In the genomic region with DNA sequence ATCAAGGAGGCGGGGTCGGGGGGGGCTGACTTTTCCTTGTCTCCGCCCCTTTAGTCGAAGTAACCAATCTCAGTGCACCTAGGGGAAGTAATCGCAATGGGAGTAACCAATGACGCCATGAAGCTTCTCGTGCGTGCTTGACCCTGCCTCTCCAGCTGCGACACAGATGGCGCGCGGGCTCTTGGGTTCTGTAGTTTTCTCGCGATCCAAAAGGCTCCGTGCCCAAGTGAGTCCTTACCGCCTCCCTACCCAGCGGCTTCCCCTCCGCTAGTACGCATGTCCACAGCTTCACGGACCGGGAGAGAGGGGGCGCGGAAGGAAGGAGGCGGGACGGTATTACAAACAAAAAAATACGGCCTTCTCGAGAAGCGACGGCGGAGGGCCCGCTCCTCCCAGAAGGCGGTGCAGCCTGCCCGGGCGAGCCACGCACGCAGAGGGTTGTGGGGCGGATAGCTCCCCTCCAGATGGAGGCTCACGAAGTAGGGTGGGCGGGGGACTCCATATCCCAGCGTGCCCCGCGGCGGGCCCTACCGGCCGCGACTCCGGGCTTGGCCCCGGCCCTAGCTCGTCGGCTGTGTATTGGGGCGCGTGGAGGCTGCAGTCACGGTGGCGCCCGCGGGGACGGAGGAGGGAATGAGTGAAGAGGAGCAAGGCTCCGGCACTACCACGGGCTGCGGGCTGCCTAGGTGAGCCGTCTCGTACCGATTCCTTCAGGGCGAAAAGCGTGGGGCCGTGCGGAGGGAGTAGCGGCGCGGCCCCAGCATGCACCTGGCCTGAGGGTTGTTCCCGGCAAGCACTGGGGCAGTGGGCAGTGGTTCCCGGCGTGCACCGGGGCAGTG, we compare ENCODE assay signal across 8 cellular contexts. TPM values are rescaled to one million over a fixed set of nuclear protein-coding genes. Genes with fewer than 3 reads are reported as not detected.
A peak's percentile ranks its signal among the peaks of the same experiment; 100 is the strongest.
DNase-seq lines count a peak whose midpoint lies in the region; FAIRE-seq and TF ChIP-seq lines count a peak whose summit lies in the region.

TSS of gene TARBP2 (plus strand) at position 508 of the 839 bp plus-strand sequence. CDS start at position 634, 126 bp downstream.

- CTCF ChIA-PET in activated naive CD4-positive, alpha-beta T cell treated with anti-CD3 and anti-CD28 coated beads for 36 hours (lab: Charles Lee), result interaction anchor here (0.7 to 2.8 kb wide), 10 partner anchors 9 to 180 kb away, joined by 3 to 25 read pairs (median 4); partner anchors contain the start of genes AAAS and ATP5MC2

- H4K8ac ChIP-seq in neuronal stem cell (ENCODE audit: low read depth, low read length), result peak within 1 kb of the TSS; percentile 100

- H3K4me2 ChIP-seq in neuronal stem cell (ENCODE audit: insufficient read depth, low read length, poor library complexity, severe bottlenecking), result peak within 1 kb of the TSS; percentile 89

- H3K4me3 ChIP-seq in HFF-Myc (replicated peaks; ENCODE audit: low read depth, low read length), result peak within 1 kb of the TSS; percentile 64
- peak within 1 kb of the TSS; percentile 83 to 97 for H3K4me3 ChIP-seq in neuronal stem cell (ENCODE audit: low read length in 2 of 2)

- no peak within 1 kb of the TSS for H2BK12ac ChIP-seq in neuronal stem cell (ENCODE audit: low read length)

- peak within 1 kb of the TSS; percentile 96 for H3K4ac ChIP-seq in neuronal stem cell (ENCODE audit: low read length)

- no peaks in the 10 kb centered on the region for H3K27me3 ChIP-seq in neuronal stem cell (ENCODE audit: control insufficient read depth in 3 of 3, insufficient read depth in 3 of 3, low read depth in 1 of 3, low read length in 3 of 3)

- peak within 1 kb of the TSS; percentile 97 for H3K23ac ChIP-seq in neuronal stem cell (ENCODE audit: low read depth, low read length, poor library complexity)

- H3K9ac ChIP-seq in neuronal stem cell (ENCODE audit: low read depth, low read length, poor library complexity), result peak within 1 kb of the TSS; percentile 99

- no peaks in the 10 kb centered on the region for H3K9me3 ChIP-seq in neuronal stem cell (replicated peaks in 1 of 2; ENCODE audit: control insufficient read depth in 2 of 2, insufficient read depth in 1 of 2, low read depth in 1 of 2, low read length in 2 of 2)

- no CpG with 5 or more reads among the region's 74 CpGs for WGBS in neuronal stem cell (ENCODE audit: extremely low coverage in 2 of 2, insufficient read length in 2 of 2, insufficient replicate concordance in 1 of 2), 2 donors

- H3K9me3 Mint-ChIP-seq in activated naive CD4-positive, alpha-beta T cell treated with anti-CD3 and anti-CD28 coated beads for 36 hours, result no peaks in the 10 kb centered on the region

- H2AK5ac ChIP-seq in neuronal stem cell (ENCODE audit: low read depth, low read length), result peak within 1 kb of the TSS; percentile 99

- H3K27me3 Mint-ChIP-seq in activated naive CD4-positive, alpha-beta T cell treated with anti-CD3 and anti-CD28 coated beads for 36 hours (ENCODE audit: low read depth), result no peaks in the 10 kb centered on the region

- FAIRE-seq in frontal cortex (lab: Jason Lieb, UNC), result peak; percentile 96

- peak within 1 kb of the TSS; percentile 100 for H3K18ac ChIP-seq in neuronal stem cell (ENCODE audit: low read length)

- H3K36me3 ChIP-seq in neuronal stem cell (replicated peaks in 1 of 2; ENCODE audit: control insufficient read depth in 2 of 2, insufficient read depth in 2 of 2, low read length in 2 of 2), result peaks cover 7 to 39% of the 10 kb centered on the region in 2 donors

- H3K27ac ChIP-seq in neuronal stem cell (replicated peaks; ENCODE audit: low read length), result peak within 1 kb of the TSS; percentile 94

- TF ChIP-seq CTCF in HFF-Myc (IDR thresholded peaks at IDR 0.05; ENCODE audit: low read depth, low read length, missing control alignments) (no peak), subcutaneous adipose tissue (IDR thresholded peaks at IDR 0.05; ENCODE audit: low read depth) (no peak)

- H2BK15ac ChIP-seq in neuronal stem cell (ENCODE audit: low read length), result peak within 1 kb of the TSS; percentile 52

- peak within 1 kb of the TSS; percentile 96 for H3K27ac Mint-ChIP-seq in activated naive CD4-positive, alpha-beta T cell treated with anti-CD3 and anti-CD28 coated beads for 36 hours

- H2AFZ ChIP-seq in neuronal stem cell (ENCODE audit: low read length), result peak within 1 kb of the TSS; percentile 100

- peaks cover 6% of the 10 kb centered on the region for H3K79me1 ChIP-seq in neuronal stem cell (ENCODE audit: low read depth, low read length)

- H3K4me3 Mint-ChIP-seq in activated naive CD4-positive, alpha-beta T cell treated with anti-CD3 and anti-CD28 coated beads for 36 hours, result peak within 1 kb of the TSS; percentile 81

- H4K91ac ChIP-seq in neuronal stem cell (ENCODE audit: low read depth, low read length, poor library complexity), result peak within 1 kb of the TSS; percentile 97

- peak within 1 kb of the TSS; percentile 44 for H2BK120ac ChIP-seq in neuronal stem cell (ENCODE audit: low read depth, low read length)

- H3K4me1 Mint-ChIP-seq in activated naive CD4-positive, alpha-beta T cell treated with anti-CD3 and anti-CD28 coated beads for 36 hours (ENCODE audit: low read depth), result peaks cover 41% of the 10 kb centered on the region

- peak within 1 kb of the TSS; percentile 92 for H3K14ac ChIP-seq in neuronal stem cell (ENCODE audit: low read length)

- DNase-seq in GM03348 (ENCODE audit: low spot score) (peak; percentile 98), HFF-Myc (ENCODE audit: extremely low read depth, low read depth) (peak; percentile 99), NAMALWA (ENCODE audit: low spot score) (peak; percentile 99), SK-N-DZ (ENCODE audit: low spot score) (peak; percentile 99), frontal cortex (ENCODE audit: low spot score in 2 of 2) (peak; percentile 94 to 95), neuronal stem cell (ENCODE audit: low spot score) (peak; percentile 99)
- peak; percentile 97 for DNase-seq in activated naive CD4-positive, alpha-beta T cell treated with anti-CD3 and anti-CD28 coated beads for 36 hours

- peaks cover 26 to 30% of the 10 kb centered on the region in 2 donors for H3K4me1 ChIP-seq in neuronal stem cell (ENCODE audit: control insufficient read depth in 2 of 2, insufficient read depth in 1 of 2, low read depth in 1 of 2, low read length in 2 of 2)

- H3K36me3 Mint-ChIP-seq in activated naive CD4-positive, alpha-beta T cell treated with anti-CD3 and anti-CD28 coated beads for 36 hours (ENCODE audit: low read depth), result peaks cover 4% of the 10 kb centered on the region

- intact Hi-C loops in activated naive CD4-positive, alpha-beta T cell treated with anti-CD3 and anti-CD28 coated beads for 36 hours (cut with micrococcal nuclease), result loop anchor here (1.0 to 5.0 kb wide), 14 partner anchors 8 to 495 kb away; partner anchors contain the start of genes ATF7, ATP5MC2, CALCOCO1 and EIF4B

- H2BK5ac ChIP-seq in neuronal stem cell (ENCODE audit: low read length), result peak within 1 kb of the TSS; percentile 97

RNA-seq across cellular contexts. Expression of gene TARBP2, which starts in this region (rescaled TPM):
- 81.3 and 95.8 TPM in 2 replicates for polyA plus RNA-seq in SK-N-DZ (2014; cell fraction: cytosol; rRNA removed)
- 217 and 237 TPM in 2 replicates for polyA plus RNA-seq in SK-N-DZ (2014; cell fraction: nucleus; rRNA removed)
- 10 to 100 TPM; 25.0 to 26.8 TPM for total RNA-seq in activated naive CD4-positive, alpha-beta T cell treated with anti-CD3 and anti-CD28 coated beads for 36 hours
- 26.9 TPM for total RNA-seq in frontal cortex
- 30.1 TPM for polyA plus RNA-seq in neuronal stem cell (2013, experiment 1 of 2)
- polyA plus RNA-seq in neuronal stem cell (2013, experiment 2 of 2), result 30.0 TPM
- total RNA-seq in subcutaneous adipose tissue, result 10 to 100 TPM; 16.0 to 27.1 (median 22.7) TPM

Comparison
In these comparisons a context has a peak if more than half of its experiments do, and no peak if none do; other contexts are left out.
1. Peak in every context shown above with its lines: DNase-seq, H3K4me3 ChIP-seq and H3K27ac ChIP-seq.